8 cellular contexts compared by ENCODE assay signal in the genomic region with DNA sequence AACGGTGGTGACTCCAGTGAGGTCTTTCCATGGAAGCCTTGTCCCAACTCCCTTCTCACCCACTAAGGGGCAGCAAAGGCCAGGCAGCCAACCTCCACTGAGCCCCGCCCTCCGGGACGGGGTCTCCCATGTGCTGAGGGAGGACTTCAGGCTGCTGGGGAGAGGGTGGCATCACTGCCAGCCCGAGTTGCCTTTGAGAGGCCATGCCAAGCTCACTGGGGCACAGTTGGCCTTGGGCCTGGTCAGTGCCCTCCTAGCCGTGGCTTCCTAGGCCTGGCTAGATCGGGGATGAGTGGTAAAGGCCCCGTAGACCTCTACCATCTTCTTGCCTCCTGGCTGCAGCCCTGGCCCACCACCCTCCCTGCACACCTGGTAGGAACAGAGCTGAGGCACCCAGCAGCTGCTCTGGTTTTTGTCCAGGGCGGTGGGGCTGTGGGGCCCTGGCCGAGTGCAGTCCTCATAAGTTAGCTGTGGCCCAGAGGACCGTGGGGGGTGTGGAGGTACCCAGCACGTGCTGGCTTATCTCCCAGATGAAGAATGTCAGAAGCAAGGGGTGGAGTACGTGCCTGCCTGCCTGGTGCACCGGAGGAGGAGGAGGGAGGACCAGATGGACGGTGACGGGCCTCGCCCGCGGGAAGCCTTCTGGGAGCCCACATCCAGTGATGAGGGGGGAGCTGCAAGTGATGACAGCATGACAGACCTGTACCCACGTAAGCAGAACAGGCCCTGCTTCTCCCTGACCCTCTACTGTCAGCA. TPM values are rescaled to one million over a fixed set of nuclear protein-coding genes. Genes with fewer than 3 reads are reported as not detected.
DNase-seq lines count a peak whose midpoint lies in the region; TF ChIP-seq lines count a peak whose summit lies in the region.
"Had no signal": no experiment of that assay in that cellular context is flagged by ENCODE, and none has a peak within 500 bp of the region (broad histone marks: within the 10 kb centered on the region; RNA-seq: fewer than 3 reads in every experiment).

No MANE protein-coding gene starts in this region.

- POLR2A ChIA-PET in A673 (lab: Charles Lee; ENCODE audit: low non-redundant PET): no interaction called here

- H3K27ac ChIP-seq in A673 (ENCODE audit: low read depth, low read length, poor library complexity, severe bottlenecking) (no peak overlapping the region), dorsolateral prefrontal cortex (peak overlapping the region in 39 of 59 donors; percentile 1 to 79 (median 57))
- H3K27ac ChIP-seq: left lung, uterus had no signal

- H3K36me3 ChIP-seq in A673 (ENCODE audit: insufficient read depth, low read length, poor library complexity, severe bottlenecking): peaks cover 40% of the 10 kb centered on the region
- H3K36me3 ChIP-seq: uterus had no signal

- H3K9me3 ChIP-seq in A673 (ENCODE audit: low read depth, low read length, poor library complexity, severe bottlenecking): no peaks in the 10 kb centered on the region
- H3K9me3 ChIP-seq: left lung, uterus had no signal

- no peak overlapping the region for H3K4me3 ChIP-seq in A673 (ENCODE audit: low read depth, low read length, poor library complexity, severe bottlenecking)
- no peak overlapping the region for H3K4me3 ChIP-seq in HFF-Myc (replicated peaks; ENCODE audit: low read depth, low read length)
- H3K4me3 ChIP-seq in dorsolateral prefrontal cortex: peak overlapping the region in 1 of 59 donors; percentile 6
- H3K4me3 ChIP-seq: left lung, uterus had no signal

- H3K27me3 ChIP-seq in A673 (replicated peaks; ENCODE audit: insufficient read depth, low read depth, low read length, poor library complexity) (no peaks in the 10 kb centered on the region), dorsolateral prefrontal cortex (no peaks in the 10 kb centered on the region)
- H3K27me3 ChIP-seq: left lung, uterus had no signal

- DNase-seq in A673 (ENCODE audit: low spot score) (peak; percentile 43), HFF-Myc (ENCODE audit: extremely low read depth, low read depth) (no peak), dorsolateral prefrontal cortex (peak in 3 of 10 donors; percentile 48 to 73 (median 58)), DMS79 (lab: John Stamatoyannopoulos, UW) (no peak), NCI-H446 treated with DMSO at 0.1 percent for 48 hours (lab: John Stamatoyannopoulos, UW) (no peak)
- no peak for DNase-seq in activated effector memory CD4-positive, alpha-beta T cell treated with anti-CD3 and anti-CD28 coated beads, Interleukin-2, amount 50 U/mL, for 16 hours
- DNase-seq: uterus had no signal

- TF ChIP-seq CTCF in A673 (conservative IDR thresholded peaks at IDR 0.05; ENCODE audit: low read depth, low read length) (0 out of 2 replicates have a peak, but pooled peaks have one; percentile 33), HFF-Myc (IDR thresholded peaks at IDR 0.05; ENCODE audit: low read depth, low read length, missing control alignments) (peak; percentile 37), dorsolateral prefrontal cortex (IDR thresholded peaks at IDR 0.05 in 54 of 56, conservative IDR thresholded peaks at IDR 0.05 in 2 of 56; ENCODE audit: low read depth in 1 of 56, partially characterized antibody in 56 of 56) (peak in 33 of 56 donors; percentile 6 to 48 (median 22))

- H3K4me1 ChIP-seq in A673 (ENCODE audit: insufficient read depth, low read length, poor library complexity, severe bottlenecking): peaks cover 19% of the 10 kb centered on the region

- CTCF ChIA-PET in A673 (lab: Charles Lee): no interaction called here

- intact Hi-C loops in A673 (cut with micrococcal nuclease; ENCODE audit: unreplicated experiment): loop anchor here (1.0 kb wide), 1 partner anchor 127 kb away; no protein-coding TSS in a partner anchor
- intact Hi-C loops in dorsolateral prefrontal cortex (cut with DNase I): loop anchor here in 1 of 2 donors (2.0 kb wide), 1 partner anchor 15 kb away; no protein-coding TSS in a partner anchor

- no TSS peak for BruUV-seq in A673 (replicated peaks; lab: Mats Ljungman, UMichigan)

RNA-seq across cellular contexts. Expression of a gene that starts 3.2 kb away (rescaled TPM):
- 35.0 and 42.0 TPM in 2 replicates for total RNA-seq in A673 (2021)
- 10 to 100 TPM; 16.6 to 42.3 (median 26.4) TPM for total RNA-seq in dorsolateral prefrontal cortex

RNA-seq across cellular contexts. Expression of a gene that starts 3.3 kb away (rescaled TPM):
- total RNA-seq in A673 (2021) (41.6 and 53.3 TPM in 2 replicates), dorsolateral prefrontal cortex (10 to 100 TPM; 23.9 to 64.2 (median 39.4) TPM)

RNA-seq across cellular contexts. Expression of a gene that starts 11.6 kb away (rescaled TPM):
- 1,920 and 1,940 TPM in 2 replicates for total RNA-seq in A673 (2021)
- total RNA-seq in dorsolateral prefrontal cortex: 100 to 1,000 TPM; 512 to 837 (median 653) TPM

RNA-seq across cellular contexts. Expression of a gene that starts 11.7 kb away (rescaled TPM):
- 46.2 and 49.6 TPM in 2 replicates for total RNA-seq in A673 (2021)
- total RNA-seq in dorsolateral prefrontal cortex: 10 to 100 TPM; 19.2 to 41.3 (median 30.0) TPM

RNA-seq across cellular contexts. Expression of a gene that starts 16.3 kb away (rescaled TPM):
- 201 and 214 TPM in 2 replicates for total RNA-seq in A673 (2021)
- total RNA-seq in dorsolateral prefrontal cortex: 10 to 100 TPM; 55.4 to 99.4 (median 69.8) TPM
